In genomic region chr11:128467610-128468041, GRCh38 we compare ENCODE assay signal across 8 cellular contexts.
DNase-seq lines count a peak whose midpoint lies in the region; ATAC-seq and TF ChIP-seq lines count a peak whose summit lies in the region.

No MANE protein-coding gene starts in this region.

- DNase-seq in Ammon's horn (ENCODE audit: low spot score) (peak; percentile 28), PC-3 (peak; percentile 86), caudate nucleus (lab: John Stamatoyannopoulos, UW) (peak in 11 of 61 donors; percentile 10 to 52 (median 19)), memory B cell (ENCODE audit: low spot score in 2 of 2) (no peak), NAMALWA (ENCODE audit: low spot score) (no peak), progenitor cell of endocrine pancreas (ENCODE audit: low spot score, unreplicated experiment) (no peak), GM13977 (ENCODE audit: low spot score) (no peak)

- H3K4me3 Mint-ChIP-seq in memory B cell, result no peak overlapping the region
- no peak overlapping the region for H3K4me3 Mint-ChIP-seq in progenitor cell of endocrine pancreas (ENCODE audit: low read depth)

- H3K9me3 Mint-ChIP-seq in memory B cell (no peaks in the 10 kb centered on the region), progenitor cell of endocrine pancreas (ENCODE audit: low read depth) (no peaks in the 10 kb centered on the region)

- H3K4me1 Mint-ChIP-seq in memory B cell (peaks cover 74% of the 10 kb centered on the region), progenitor cell of endocrine pancreas (ENCODE audit: low read depth) (peaks cover 10% of the 10 kb centered on the region)

- H3K36me3 Mint-ChIP-seq in memory B cell, result peaks cover 45% of the 10 kb centered on the region
- no peaks in the 10 kb centered on the region for H3K36me3 Mint-ChIP-seq in progenitor cell of endocrine pancreas (ENCODE audit: insufficient read depth)

- CTCF ChIA-PET in PC-3 (lab: Charles Lee), result interaction anchor here (1.4 kb wide), 1 partner anchor 131 kb away, joined by 4 read pairs; no protein-coding TSS in a partner anchor

- H3K4me3 ChIP-seq in PC-3 (ENCODE audit: low read length), result no peak overlapping the region

- H3K9me3 ChIP-seq in PC-3 (ENCODE audit: low read length), result no peaks in the 10 kb centered on the region

- no peak overlapping the region for H2AFZ ChIP-seq in PC-3 (ENCODE audit: low read length)

- peak overlapping the region; percentile 94 for H3K27ac Mint-ChIP-seq in memory B cell
- H3K27ac Mint-ChIP-seq in progenitor cell of endocrine pancreas, result no peak overlapping the region

- no peaks in the 10 kb centered on the region for H3K27me3 ChIP-seq in PC-3 (ENCODE audit: low read length)

- H3K4me2 ChIP-seq in PC-3 (ENCODE audit: low read length), result peak overlapping the region; percentile 30

- no peaks in the 10 kb centered on the region for H3K9me2 ChIP-seq in PC-3 (replicated peaks; ENCODE audit: low read length)

- TF ChIP-seq CTCF in PC-3 (conservative IDR thresholded peaks at IDR 0.05; ENCODE audit: low read depth, low read length), result 0 out of 2 replicates have a peak, but pooled peaks have one; percentile 20
- no peak for TF ChIP-seq CTCF in progenitor cell of endocrine pancreas (IDR thresholded peaks at IDR 0.05; ENCODE audit: unreplicated experiment)
- TF ChIP-seq CTCF in GM13977 (IDR thresholded peaks at IDR 0.05; ENCODE audit: extremely low read depth, insufficient read depth, missing control alignments), result no peak

- H3K27ac ChIP-seq in PC-3 (ENCODE audit: low read length) (peak overlapping the region; percentile 75), caudate nucleus (ENCODE audit: low read depth, low read length) (peak overlapping the region; percentile 25)

- H3K9ac ChIP-seq in PC-3 (ENCODE audit: low read length), result peak overlapping the region; percentile 34

- in situ Hi-C loops in GM13977 (cut with MboI; ENCODE audit: low pct_unique_long_range_greater_than_20kb, low sequenced_read_pairs, unreplicated experiment), result loop anchor here (25.0 kb wide), 1 partner anchor 180 kb away; no protein-coding TSS in a partner anchor

- intact Hi-C loops in PC-3 (cut with micrococcal nuclease), result no loop called here

- peaks cover 89% of the 10 kb centered on the region for H3K79me2 ChIP-seq in PC-3 (ENCODE audit: low read length)

- POLR2A ChIA-PET in PC-3 (lab: Charles Lee; ENCODE audit: unreplicated experiment), result no interaction called here

- BruUV-seq in PC-3 (replicated peaks; lab: Mats Ljungman, UMichigan), result no TSS peak

- peaks cover 79% of the 10 kb centered on the region for H3K36me3 ChIP-seq in PC-3 (ENCODE audit: low read depth, low read length)

- H3K4me1 ChIP-seq in PC-3 (ENCODE audit: insufficient read depth, low read length), result peaks cover 30% of the 10 kb centered on the region

- H3F3A ChIP-seq in PC-3 (ENCODE audit: low read length, unreplicated experiment), result no peaks in the 10 kb centered on the region

- H3K27me3 Mint-ChIP-seq in memory B cell (no peaks in the 10 kb centered on the region), progenitor cell of endocrine pancreas (peaks cover 34% of the 10 kb centered on the region)

- ATAC-seq in PC-3 (peak; percentile 61), memory B cell (ENCODE audit: low read depth) (no peak), HG02973 (IDR thresholded peaks at IDR 0.05; ENCODE audit: unreplicated experiment) (no peak)

- no peaks in the 10 kb centered on the region for H4K20me1 ChIP-seq in PC-3 (ENCODE audit: low read length)

Comparison
In these comparisons a context has a peak if more than half of its experiments do, and no peak if none do; other contexts are left out.
1. DNase-seq: peak in Ammon's horn (single experiment) and PC-3 (single experiment); none in memory B cell (0 of 2), NAMALWA (single experiment), progenitor cell of endocrine pancreas (single experiment) and GM13977 (single experiment).